In the genomic region with DNA sequence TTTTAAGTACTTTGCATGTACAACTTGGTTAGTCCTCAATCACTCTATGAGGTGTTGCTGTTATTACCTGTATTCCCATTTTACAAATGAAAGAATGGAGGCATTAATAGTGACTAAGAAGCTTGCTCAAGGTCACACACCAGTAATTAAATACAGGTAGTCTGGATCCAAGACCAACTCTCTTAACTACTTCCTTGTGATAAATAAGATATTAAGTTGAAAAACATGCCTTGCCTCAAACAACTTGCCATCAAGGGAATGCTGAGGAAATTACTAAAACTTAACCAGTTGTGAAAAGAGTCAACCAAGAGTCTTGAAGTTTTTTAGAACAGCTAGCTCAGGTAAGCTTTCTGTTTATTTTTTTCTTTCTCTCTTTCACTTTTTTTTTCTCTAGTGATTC, we compare ENCODE assay signal across 18 cellular contexts. TPM values are rescaled to one million over a fixed set of nuclear protein-coding genes. Genes with fewer than 3 reads are reported as not detected.
"Had no signal": no experiment of that assay in that cellular context is flagged by ENCODE, and none has a peak within 500 bp of the region (broad histone marks: within the 10 kb centered on the region; RNA-seq: fewer than 3 reads in every experiment).

No MANE protein-coding gene starts in this region.

- H3K27me3 ChIP-seq: hepatocyte, tibial artery had no signal

- ATAC-seq: natural killer cell had no signal

- H2AFZ ChIP-seq: hepatocyte had no signal

- H3K36me3 ChIP-seq: tibial artery had no signal

- H3K9me3 ChIP-seq: tibial artery had no signal

- H3K27ac ChIP-seq: hepatocyte, tibial artery had no signal

- H3K79me2 ChIP-seq: hepatocyte had no signal

- DNase-seq: activated gamma-delta T cell treated with Interleukin-2 at 50 U/mL for 16 hours; activated T-cell treated with anti-CD3 and anti-CD28 coated beads, Interleukin-2, amount 50 U/mL, for 1 hour; aorta; central memory CD4-positive, alpha-beta T cell; effector memory CD4-positive, alpha-beta T cell; immature natural killer cell; kidney glomerular epithelial cell; left ventricle myocardium superior; mammary epithelial cell; midbrain; natural killer cell; stimulated activated CD4-positive, alpha-beta T cell treated with anti-CD3 and anti-CD28 coated beads, Interleukin-4, amount 100 ng/mL, for 24 hours; stimulated activated naive CD4-positive, alpha-beta T cell treated with Interleukin-2 at 50 U/mL for 16 hours; tibial artery had no signal

- H3K4me3 ChIP-seq: hepatocyte, tibial artery had no signal

RNA-seq across cellular contexts. Expression of gene SHCBP1L, which starts 49.3 kb away (rescaled TPM):
- total RNA-seq: aorta, glomerular endothelial cell, hepatocyte, left ventricle myocardium superior, mammary epithelial cell, natural killer cell, osteocyte, progenitor cell of endocrine pancreas had no signal
